1 cellular context compared by ENCODE assay signal in genomic region chr19:7848779-7849457, GRCh38.
TF ChIP-seq lines count a peak whose summit lies in the region.

No MANE protein-coding gene starts in this region.

TF ChIP-seq in GM12878, 131 proteins besides CTCF, POLR2A, EP300 and RAD21:
- TF ChIP-seq NR2C2 (IDR thresholded peaks at IDR 0.05; ENCODE audit: borderline replicate concordance, control insufficient read depth, insufficient read length, low read depth), result no peak
- no peak for TF ChIP-seq SKIL (IDR thresholded peaks at IDR 0.05; ENCODE audit: low read depth, poor library complexity, severe bottlenecking)
- no peak for TF ChIP-seq PAX8 (IDR thresholded peaks at IDR 0.05)
- TF ChIP-seq SMC3 (IDR thresholded peaks at IDR 0.05; ENCODE audit: borderline replicate concordance, low read length), result no peak
- no peak for TF ChIP-seq CREM (IDR thresholded peaks at IDR 0.05; ENCODE audit: low read depth)
- TF ChIP-seq HDAC2 (IDR thresholded peaks at IDR 0.05), result no peak
- no peak for TF ChIP-seq ETV6 (conservative IDR thresholded peaks at IDR 0.05 in 1 of 2, IDR thresholded peaks at IDR 0.05 in 1 of 2; ENCODE audit: borderline replicate concordance in 1 of 2, low read depth in 1 of 2)
- no peak for TF ChIP-seq RAD51 (IDR thresholded peaks at IDR 0.05)
- no peak for TF ChIP-seq PML (IDR thresholded peaks at IDR 0.05; ENCODE audit: low read length)
- TF ChIP-seq CBX5 (IDR thresholded peaks at IDR 0.05; ENCODE audit: low read depth), result no peak
- no peak for TF ChIP-seq CUX1 (IDR thresholded peaks at IDR 0.05; ENCODE audit: insufficient replicate concordance, low read depth, low read length)
- TF ChIP-seq ZNF622 (IDR thresholded peaks at IDR 0.05), result no peak
- TF ChIP-seq GABPA (IDR thresholded peaks at IDR 0.05; ENCODE audit: low read depth), result no peak
- no peak for TF ChIP-seq KLF5 (IDR thresholded peaks at IDR 0.05; ENCODE audit: partially characterized antibody)
- TF ChIP-seq NR2F1 (conservative IDR thresholded peaks at IDR 0.05), result no peak
- TF ChIP-seq SMAD5 (IDR thresholded peaks at IDR 0.05; ENCODE audit: low read depth), result no peak
TF ChIP-seq in GM12878: peak in this region for 0.
